ENCODE assay signal across 10 cellular contexts in genomic region chr12:6959376-6960290, GRCh38.
DNase-seq lines count a peak whose midpoint lies in the region; ATAC-seq, FAIRE-seq and TF ChIP-seq lines count a peak whose summit lies in the region.
"Had no signal": no experiment of that assay in that cellular context is flagged by ENCODE, and none has a peak within 500 bp of the region (broad histone marks: within the 10 kb centered on the region; RNA-seq: fewer than 3 reads in every experiment).

No MANE protein-coding gene starts in this region.

- no peaks in the 10 kb centered on the region for H3K27me3 ChIP-seq in brain microvascular endothelial cell (replicated peaks)

- intact Hi-C loops in dendritic cell treated with granulocyte-macrophage colony-stimulating factor and Interleukin-4, amounts not matched to agents 40 ng/mL and 50 ng/mL, for 4 days (cut with micrococcal nuclease): no loop called here

- peaks cover 74% of the 10 kb centered on the region for H3K36me3 Mint-ChIP-seq in dendritic cell treated with granulocyte-macrophage colony-stimulating factor and Interleukin-4, amounts not matched to agents 40 ng/mL and 50 ng/mL, for 4 days (ENCODE audit: low read depth)

- TF ChIP-seq CTCF in brain microvascular endothelial cell (IDR thresholded peaks at IDR 0.05; ENCODE audit: low read depth, low read length, missing control alignments) (no peak), D721Med (IDR thresholded peaks at IDR 0.05; ENCODE audit: insufficient read depth, missing control alignments) (no peak)

- peak overlapping the region; percentile 72 for H3K4me3 Mint-ChIP-seq in dendritic cell treated with granulocyte-macrophage colony-stimulating factor and Interleukin-4, amounts not matched to agents 40 ng/mL and 50 ng/mL, for 4 days

- H3K4me1 Mint-ChIP-seq in dendritic cell treated with granulocyte-macrophage colony-stimulating factor and Interleukin-4, amounts not matched to agents 40 ng/mL and 50 ng/mL, for 4 days (ENCODE audit: low read depth): peaks cover 100% of the 10 kb centered on the region

- H3K4me3 ChIP-seq in skin epidermis (peak overlapping the region in 2 of 7 experiments; percentile 11 to 15), brain microvascular endothelial cell (ENCODE audit: low read depth, low read length) (no peak overlapping the region)

- no peaks in the 10 kb centered on the region for H3K9me3 Mint-ChIP-seq in dendritic cell treated with granulocyte-macrophage colony-stimulating factor and Interleukin-4, amounts not matched to agents 40 ng/mL and 50 ng/mL, for 4 days

- peak; percentile 17 for ATAC-seq in GM19043 (IDR thresholded peaks at IDR 0.05; ENCODE audit: low read depth, unreplicated experiment)

- no peaks in the 10 kb centered on the region for H3K27me3 Mint-ChIP-seq in dendritic cell treated with granulocyte-macrophage colony-stimulating factor and Interleukin-4, amounts not matched to agents 40 ng/mL and 50 ng/mL, for 4 days

- H3K27ac ChIP-seq in KOPT-K1 (ENCODE audit: low read depth, low read length, poor library complexity, severe bottlenecking) (peak overlapping the region; percentile 97), skin epidermis (peak overlapping the region in 18 of 21 experiments; percentile 10 to 98 (median 72)), brain microvascular endothelial cell (no peak overlapping the region)

- no peaks in the 10 kb centered on the region for H3K9me3 ChIP-seq in KOPT-K1 (ENCODE audit: insufficient read depth, low read length, poor library complexity, severe bottlenecking)
- H3K9me3 ChIP-seq: SK-N-SH had no signal

- H3K27ac Mint-ChIP-seq in dendritic cell treated with granulocyte-macrophage colony-stimulating factor and Interleukin-4, amounts not matched to agents 40 ng/mL and 50 ng/mL, for 4 days: peak overlapping the region; percentile 93

- H3K36me3 ChIP-seq in KOPT-K1 (ENCODE audit: insufficient read depth, low read length) (peaks cover 66% of the 10 kb centered on the region), brain microvascular endothelial cell (replicated peaks) (peaks cover 3% of the 10 kb centered on the region)

- DNase-seq in brain microvascular endothelial cell: no peak
- no peak for DNase-seq in SHP77 (lab: John Stamatoyannopoulos, UW)
- DNase-seq in HPDE6-E6E7 (ENCODE audit: extremely low spot score): no peak
- DNase-seq in D721Med (ENCODE audit: insufficient read length, low spot score): no peak

- FAIRE-seq in D721Med (lab: Jason Lieb, UNC): no peak
- FAIRE-seq: H54 had no signal

- in situ Hi-C loops in brain microvascular endothelial cell (cut with HindIII; ENCODE audit: low pct_ligation_motif_present, low sequenced_read_pairs): no loop called here
